28 cellular contexts compared by ENCODE assay signal in genomic region chr2:100029460-100029859, GRCh38.
A peak's percentile ranks its signal among the peaks of the same experiment; 100 is the strongest.
DNase-seq lines count a peak whose midpoint lies in the region; ATAC-seq, FAIRE-seq and TF ChIP-seq lines count a peak whose summit lies in the region.
"Had no signal": no experiment of that assay in that cellular context is flagged by ENCODE, and none has a peak within 500 bp of the region (broad histone marks: within the 10 kb centered on the region; RNA-seq: fewer than 3 reads in every experiment).

No MANE protein-coding gene starts in this region.

- H2BK20ac ChIP-seq in H1 (ENCODE audit: low read length), result no peak overlapping the region

- H2AFZ ChIP-seq in H1 (ENCODE audit: low read length), result no peak overlapping the region
- H2AFZ ChIP-seq: parathyroid adenoma had no signal

- no peak overlapping the region for H3K9ac ChIP-seq in H1 (replicated peaks in 1 of 4; ENCODE audit: extremely low read depth in 1 of 4, low read depth in 3 of 4, low read length in 3 of 4)
- H3K9ac ChIP-seq: parathyroid adenoma had no signal

- H4K5ac ChIP-seq in H1 (ENCODE audit: insufficient read length, low read depth, low read length), result no peak overlapping the region

- H3K36me3 ChIP-seq in H1 (ENCODE audit: control insufficient read depth in 2 of 4, insufficient read depth in 4 of 4, low read length in 3 of 4), result no peaks in the 10 kb centered on the region
- H3K36me3 ChIP-seq: sigmoid colon, thyroid gland had no signal

- ATAC-seq in stimulated activated naive B cell treated with anti-CD40 and anti-IgM and Interleukin-4, amounts not matched to agents 10 μg/mL and 1 μg/mL and 100 μg/mL, for 72 hours (replicated peaks), result no peak
- ATAC-seq: activated naive CD4-positive, alpha-beta T cell treated with anti-CD3 and anti-CD28 coated beads, Interleukin-2, amount 50 U/mL, for 72 hours; naive thymus-derived CD4-positive, alpha-beta T cell had no signal

- no peak overlapping the region for H3K4me2 ChIP-seq in H1 (ENCODE audit: insufficient read depth in 1 of 2, low read depth in 2 of 2, low read length in 2 of 2)

- H3K79me1 ChIP-seq in H1 (ENCODE audit: low read depth, low read length), result no peaks in the 10 kb centered on the region

- H3K4me3 Mint-ChIP-seq in stimulated activated naive B cell treated with anti-CD40 and anti-IgM and Interleukin-4, amounts not matched to agents 10 μg/mL and 1 μg/mL and 100 μg/mL, for 72 hours, result no peak overlapping the region
- H3K4me3 Mint-ChIP-seq: activated T-helper 1 cell treated with anti-CD3 and anti-CD28 coated beads, Interleukin-12 subunit alpha, Interleukin-12 subunit beta, Interleukin-2, Interleukin-4 antibody, amounts not matched to agents 30 ng/mL and 10 ng/mL and 1 ng/mL, durations not matched to agents 14 hours and 24 hours and 36 hours; memory B cell; naive thymus-derived CD4-positive, alpha-beta T cell had no signal

- no peak overlapping the region for H2BK15ac ChIP-seq in H1 (ENCODE audit: low read length)

- no peak overlapping the region for H3K18ac ChIP-seq in H1 (ENCODE audit: extremely low read depth, low read length)

- POLR2A ChIA-PET in H1 (lab: Charles Lee; ENCODE audit: partially characterized antibody), result no interaction called here

- peaks cover 0 to 13% of the 10 kb centered on the region in 2 donors for H3K9me3 Mint-ChIP-seq in stimulated activated naive B cell treated with anti-CD40 and anti-IgM and Interleukin-4, amounts not matched to agents 10 μg/mL and 1 μg/mL and 100 μg/mL, for 72 hours
- H3K9me3 Mint-ChIP-seq: activated T-helper 1 cell treated with anti-CD3 and anti-CD28 coated beads, Interleukin-12 subunit alpha, Interleukin-12 subunit beta, Interleukin-2, Interleukin-4 antibody, amounts not matched to agents 30 ng/mL and 10 ng/mL and 1 ng/mL, durations not matched to agents 14 hours and 24 hours and 36 hours had no signal

- H3K23me2 ChIP-seq in H1 (ENCODE audit: low read depth, low read length), result no peaks in the 10 kb centered on the region

- no peak for TF ChIP-seq POLR2A in H1 (IDR thresholded peaks at IDR 0.05; ENCODE audit: control extremely low read depth in 1 of 2, low read depth in 2 of 2, low read length in 2 of 2)

- no peaks in the 10 kb centered on the region for H3K79me2 ChIP-seq in H1 (ENCODE audit: control insufficient read depth in 1 of 2, insufficient read depth in 2 of 2, low read length in 2 of 2)
- H3K79me2 ChIP-seq: parathyroid adenoma had no signal

- no peaks in the 10 kb centered on the region; a peak in 1 of 7 replicates for H3K27me3 ChIP-seq in H1 (replicated peaks in 1 of 4; ENCODE audit: control insufficient read depth in 3 of 4, extremely low read depth in 1 of 4, insufficient read depth in 3 of 4, low read length in 3 of 4)
- H3K27me3 ChIP-seq: sigmoid colon, thyroid gland had no signal

- no peak overlapping the region for H3K4me3 ChIP-seq in GM12864 (ENCODE audit: low read depth, low read length)
- H3K4me3 ChIP-seq in H1 (ENCODE audit: extremely low read depth in 1 of 4, insufficient read depth in 2 of 4, low read depth in 3 of 4, low read length in 4 of 4), result no peak overlapping the region
- H3K4me3 ChIP-seq: coronary artery, sigmoid colon, thyroid gland had no signal

- no peak for DNase-seq in GM12864 (ENCODE audit: low read depth)
- peak; percentile 15 for DNase-seq in NAMALWA (ENCODE audit: low spot score)
- DNase-seq in H1 (ENCODE audit: low read depth in 1 of 2, low spot score in 2 of 2), result no peak
- DNase-seq in stimulated activated naive B cell treated with anti-CD40 and anti-IgM and Interleukin-4, amounts not matched to agents 10 μg/mL and 1 μg/mL and 100 μg/mL, for 72 hours, result no peak
- no peak for DNase-seq in frontal cortex (ENCODE audit: low spot score in 2 of 2)
- no peak for DNase-seq in DMS53 (lab: John Stamatoyannopoulos, UW)
- no peak for DNase-seq in superior temporal gyrus (ENCODE audit: extremely low spot score)
- DNase-seq: AML-193; COR-L47; EL; foreskin melanocyte; IMR-90; kidney glomerular epithelial cell; naive thymus-derived CD4-positive, alpha-beta T cell; NCI-H146; NCI-H2171; NCI-H526; sigmoid colon; stimulated activated naive CD4-positive, alpha-beta T cell; SW 1271; thyroid gland had no signal

- H3K23ac ChIP-seq in H1 (ENCODE audit: insufficient read length), result no peak overlapping the region

- H3K4me1 Mint-ChIP-seq in stimulated activated naive B cell treated with anti-CD40 and anti-IgM and Interleukin-4, amounts not matched to agents 10 μg/mL and 1 μg/mL and 100 μg/mL, for 72 hours, result peaks cover 23 to 53% of the 10 kb centered on the region in 2 donors
- H3K4me1 Mint-ChIP-seq: naive thymus-derived CD4-positive, alpha-beta T cell had no signal

- TF ChIP-seq RAD21 in H1 (IDR thresholded peaks at IDR 0.05 in 1 of 2, conservative IDR thresholded peaks at IDR 0.05 in 1 of 2; ENCODE audit: low read depth in 2 of 2, low read length in 2 of 2), result peak in 1 of 2 experiments; percentile 12; a peak in 1 of 4 replicates

- FAIRE-seq in H1 (lab: Jason Lieb, UNC), result no peak
- no peak for FAIRE-seq in frontal cortex (lab: Jason Lieb, UNC)
- FAIRE-seq: GM18507 had no signal

- WGBS in H1 (ENCODE audit: extremely low coverage in 1 of 2, insufficient coverage in 1 of 2, insufficient read length in 1 of 2, insufficient replicate concordance in 2 of 2, low coverage in 1 of 2, low lambda C conversion rate in 2 of 2, missing lambda C conversion rate in 1 of 2), 2 experiments, result 79% methylated on average over 6 of the region's 6 CpGs; no CpG with 5 or more reads in 1 of the 2 experiments

- no peak overlapping the region for H2BK12ac ChIP-seq in H1 (ENCODE audit: low read depth, low read length)

- no peaks in the 10 kb centered on the region for H3K27me3 Mint-ChIP-seq in stimulated activated naive B cell treated with anti-CD40 and anti-IgM and Interleukin-4, amounts not matched to agents 10 μg/mL and 1 μg/mL and 100 μg/mL, for 72 hours
- H3K27me3 Mint-ChIP-seq: memory B cell; naive thymus-derived CD4-positive, alpha-beta T cell had no signal

- H3K56ac ChIP-seq in H1 (replicated peaks; ENCODE audit: insufficient read length, low read depth, low read length), result no peak overlapping the region

- H2BK120ac ChIP-seq in H1 (replicated peaks; ENCODE audit: low read depth, low read length), result no peak overlapping the region

- no peaks in the 10 kb centered on the region for H3K9me3 ChIP-seq in H1 (ENCODE audit: insufficient read depth in 2 of 2, low read depth in 1 of 2, low read length in 1 of 2)
- H3K9me3 ChIP-seq: sigmoid colon, thyroid gland had no signal

- H3K27ac ChIP-seq in H1 (ENCODE audit: low read depth, low read length), result no peak overlapping the region
- H3K27ac ChIP-seq: coronary artery, HL-60, parathyroid adenoma, sigmoid colon, thyroid gland had no signal

- H4K20me1 ChIP-seq in H1 (replicated peaks in 1 of 2; ENCODE audit: control insufficient read depth in 1 of 2, insufficient read depth in 2 of 2, low read length in 2 of 2), result no peaks in the 10 kb centered on the region

- H3K4ac ChIP-seq in H1 (replicated peaks; ENCODE audit: insufficient read length, low read depth, low read length), result no peak overlapping the region

- no peak overlapping the region for H4K91ac ChIP-seq in H1 (replicated peaks; ENCODE audit: insufficient read length, low read length)

- no peak for TF ChIP-seq EP300 in H1 (IDR thresholded peaks at IDR 0.05; ENCODE audit: borderline replicate concordance in 1 of 2, low read depth in 2 of 2, low read length in 2 of 2)

- H3K27ac Mint-ChIP-seq in stimulated activated naive B cell treated with anti-CD40 and anti-IgM and Interleukin-4, amounts not matched to agents 10 μg/mL and 1 μg/mL and 100 μg/mL, for 72 hours, result peak overlapping the region; percentile 60
- H3K27ac Mint-ChIP-seq: activated naive CD4-positive, alpha-beta T cell treated with anti-CD3 and anti-CD28 coated beads, Interleukin-2, amount 50 U/mL, for 72 hours; activated T-helper 1 cell treated with anti-CD3 and anti-CD28 coated beads, Interleukin-12 subunit alpha, Interleukin-12 subunit beta, Interleukin-2, Interleukin-4 antibody, amounts not matched to agents 30 ng/mL and 10 ng/mL and 1 ng/mL, durations not matched to agents 14 hours and 24 hours and 36 hours; memory B cell; naive thymus-derived CD4-positive, alpha-beta T cell had no signal

- CTCF ChIA-PET in H1 (lab: Charles Lee; ENCODE audit: partially characterized antibody), result interaction anchor here (0.7 to 0.9 kb wide), 2 partner anchors 16 to 39 kb away, joined by 3 read pairs; no protein-coding TSS in a partner anchor

- TF ChIP-seq CTCF in GM12864 (IDR thresholded peaks at IDR 0.05; ENCODE audit: low read depth, low read length, missing control alignments) (peak; percentile 9), H1 (IDR thresholded peaks at IDR 0.05; ENCODE audit: control extremely low read depth in 1 of 3, insufficient read depth in 1 of 3, low read depth in 1 of 3, low read length in 3 of 3) (peak in 2 of 3 experiments; percentile 17 to 39; a peak in 2 of 4 replicates)

- H2AK5ac ChIP-seq in H1 (ENCODE audit: low read depth, low read length), result no peak overlapping the region

- H3K4me1 ChIP-seq in H1 (replicated peaks in 1 of 4; ENCODE audit: control insufficient read depth in 3 of 4, insufficient read depth in 4 of 4, low read length in 3 of 4), result no peaks in the 10 kb centered on the region
- H3K4me1 ChIP-seq: parathyroid adenoma, sigmoid colon, thyroid gland had no signal

- H3K14ac ChIP-seq in H1 (ENCODE audit: insufficient read length), result no peak overlapping the region

- no peak overlapping the region for H2BK5ac ChIP-seq in H1 (ENCODE audit: low read depth, low read length)

- H4K8ac ChIP-seq in H1 (ENCODE audit: extremely low read depth, insufficient read depth, low read length), result no peak overlapping the region

- H3K36me3 Mint-ChIP-seq in stimulated activated naive B cell treated with anti-CD40 and anti-IgM and Interleukin-4, amounts not matched to agents 10 μg/mL and 1 μg/mL and 100 μg/mL, for 72 hours, result peaks cover 32 to 56% of the 10 kb centered on the region in 2 donors
- H3K36me3 Mint-ChIP-seq: activated naive CD4-positive, alpha-beta T cell treated with anti-CD3 and anti-CD28 coated beads, Interleukin-2, amount 50 U/mL, for 72 hours had no signal

TF ChIP-seq in H1, 55 proteins besides CTCF, POLR2A, EP300 and RAD21 (continues in another document):
- TF ChIP-seq CHD2 (IDR thresholded peaks at IDR 0.05; ENCODE audit: low read length) (no peak), ZNF274 (IDR thresholded peaks at IDR 0.05; ENCODE audit: borderline replicate concordance, extremely low read depth, low read length) (no peak), HDAC2 (IDR thresholded peaks at IDR 0.05; ENCODE audit: borderline replicate concordance in 1 of 2, low read depth in 2 of 2, low read length in 2 of 2) (no peak), RBBP5 (IDR thresholded peaks at IDR 0.05; ENCODE audit: borderline replicate concordance, low read depth, low read length) (no peak), BACH1 (IDR thresholded peaks at IDR 0.05; ENCODE audit: low read length) (no peak), CBX8 (IDR thresholded peaks at IDR 0.05; ENCODE audit: borderline replicate concordance, low read depth, low read length) (no peak), KDM5A (IDR thresholded peaks at IDR 0.05; ENCODE audit: low read length) (no peak), SP1 (IDR thresholded peaks at IDR 0.05; ENCODE audit: low read depth, low read length) (no peak), NRF1 (IDR thresholded peaks at IDR 0.05; ENCODE audit: low read depth, low read length) (no peak), TCF12 (IDR thresholded peaks at IDR 0.05; ENCODE audit: low read depth, low read length) (no peak)
